11 cellular contexts compared by ENCODE assay signal in the genomic region with DNA sequence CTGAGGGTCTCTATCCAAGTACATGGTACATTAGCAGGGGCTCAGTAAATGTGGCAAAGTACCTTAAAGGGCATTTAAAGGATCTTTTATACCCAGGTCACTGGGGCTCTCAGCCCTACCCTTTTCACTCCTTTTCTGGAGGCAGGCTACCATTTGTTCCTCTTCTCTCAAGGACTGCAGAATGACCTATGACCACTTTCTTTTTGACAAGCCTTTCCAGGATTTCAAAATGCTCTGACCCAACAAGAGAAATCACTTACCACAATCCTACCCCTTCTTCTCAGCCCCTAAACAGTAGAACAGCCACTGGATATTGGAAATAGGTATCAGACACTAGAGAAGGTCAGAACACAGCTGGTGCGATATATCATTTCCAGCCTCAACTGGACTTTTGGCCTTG.
DNase-seq lines count a peak whose midpoint lies in the region; TF ChIP-seq lines count a peak whose summit lies in the region.
"Had no signal": no experiment of that assay in that cellular context is flagged by ENCODE, and none has a peak within 500 bp of the region (broad histone marks: within the 10 kb centered on the region; RNA-seq: fewer than 3 reads in every experiment).

No MANE protein-coding gene starts in this region.

- 0 out of 2 replicates have a peak overlapping the region, but pooled peaks have one; percentile 40 for H3K27ac ChIP-seq in SJSA1
- H3K27ac ChIP-seq in hepatocyte, result peak overlapping the region; percentile 61
- H3K27ac ChIP-seq in stomach, result peak overlapping the region in 4 of 5 donors; percentile 86 to 98 (median 96)

- no peaks in the 10 kb centered on the region for H4K20me1 ChIP-seq in hepatocyte (ENCODE audit: insufficient read depth, poor library complexity, severe bottlenecking)

- H3K27me3 ChIP-seq in SJSA1 (replicated peaks) (no peaks in the 10 kb centered on the region), hepatocyte (no peaks in the 10 kb centered on the region), stomach (no peaks in the 10 kb centered on the region)

- TF ChIP-seq CTCF in GM13976 (IDR thresholded peaks at IDR 0.05; ENCODE audit: borderline replicate concordance, control extremely low read depth, extremely low read depth, insufficient read depth, missing control alignments) (no peak), hepatocyte (IDR thresholded peaks at IDR 0.05; ENCODE audit: poor library complexity) (no peak), stomach (IDR thresholded peaks at IDR 0.05) (no peak)

- H3K4me3 ChIP-seq in SJSA1 (no peak overlapping the region), hepatocyte (no peak overlapping the region), stomach (no peak overlapping the region)

- TF ChIP-seq EP300 in stomach (IDR thresholded peaks at IDR 0.05), result no peak

- no peak overlapping the region for H3K4me3 Mint-ChIP-seq in activated T-helper 2 cell treated with anti-CD3 and anti-CD28 coated beads, Interferon-gamma antibody, Interleukin-2, Interleukin-4, amounts not matched to agents 10 μg/mL and 5 μg/mL and 100 μg/mL, durations not matched to agents 14 hours and 24 hours and 36 hours (ENCODE audit: low read depth)
- H3K4me3 Mint-ChIP-seq: activated CD8-positive, alpha-beta T cell treated with anti-CD3 and anti-CD28 coated beads for 36 hours had no signal

- H3K9me2 ChIP-seq in hepatocyte (replicated peaks; ENCODE audit: insufficient read depth), result no peaks in the 10 kb centered on the region

- H3K36me3 ChIP-seq in SJSA1 (no peaks in the 10 kb centered on the region), hepatocyte (replicated peaks; ENCODE audit: insufficient read depth, low read depth) (no peaks in the 10 kb centered on the region), stomach (no peaks in the 10 kb centered on the region)

- H3K27me3 Mint-ChIP-seq in activated T-helper 2 cell treated with anti-CD3 and anti-CD28 coated beads, Interferon-gamma antibody, Interleukin-2, Interleukin-4, amounts not matched to agents 10 μg/mL and 5 μg/mL and 100 μg/mL, durations not matched to agents 14 hours and 24 hours and 36 hours (ENCODE audit: low read depth), result peaks cover 10% of the 10 kb centered on the region

- TF ChIP-seq POLR2A in stomach (IDR thresholded peaks at IDR 0.05), result no peak

- H3K27ac Mint-ChIP-seq in activated T-helper 2 cell treated with anti-CD3 and anti-CD28 coated beads, Interferon-gamma antibody, Interleukin-2, Interleukin-4, amounts not matched to agents 10 μg/mL and 5 μg/mL and 100 μg/mL, durations not matched to agents 14 hours and 24 hours and 36 hours, result no peak overlapping the region

- intact Hi-C loops in stomach (cut with DNase I; ENCODE audit: low total_unique reads), result no loop called here
- intact Hi-C loops in activated T-helper 2 cell treated with anti-CD3 and anti-CD28 coated beads, Interferon-gamma antibody, Interleukin-2, Interleukin-4, amounts not matched to agents 10 μg/mL and 5 μg/mL and 100 μg/mL, durations not matched to agents 14 hours and 24 hours and 36 hours (cut with micrococcal nuclease), result loop anchor here (1.0 to 10.0 kb wide), 11 partner anchors 35 to 1025 kb away; partner anchors contain the start of gene LPP

- WGBS in hepatocyte (ENCODE audit: low lambda C conversion rate, missing lambda C conversion rate), result 100% methylated on average over 1 of the region's 1 CpG
- WGBS in stomach, 5 donors, result 98 to 100% (median 100%) methylated on average over 1 of the region's 1 CpG

- H3K36me3 Mint-ChIP-seq in activated T-helper 2 cell treated with anti-CD3 and anti-CD28 coated beads, Interferon-gamma antibody, Interleukin-2, Interleukin-4, amounts not matched to agents 10 μg/mL and 5 μg/mL and 100 μg/mL, durations not matched to agents 14 hours and 24 hours and 36 hours (ENCODE audit: low read depth), result no peaks in the 10 kb centered on the region

- H3K4me2 ChIP-seq in hepatocyte, result no peak overlapping the region

- peak; percentile 1 for DNase-seq in GM13976 (ENCODE audit: low spot score)
- no peak for DNase-seq in SJSA1 (ENCODE audit: low read depth in 1 of 2, low spot score in 2 of 2)
- DNase-seq in hepatocyte (ENCODE audit: low spot score), result no peak
- no peak for DNase-seq in stomach
- DNase-seq in globus pallidus (ENCODE audit: low spot score), result no peak
- no peak for DNase-seq in activated T-helper 2 cell treated with anti-CD3 and anti-CD28 coated beads, Interferon-gamma antibody, Interleukin-2, Interleukin-4, amounts not matched to agents 10 μg/mL and 5 μg/mL and 100 μg/mL, durations not matched to agents 14 hours and 24 hours and 36 hours (ENCODE audit: low spot score)
- DNase-seq in middle frontal gyrus (ENCODE audit: extremely low spot score, low spot score), result no peak
- DNase-seq: activated CD8-positive, alpha-beta T cell treated with anti-CD3 and anti-CD28 coated beads for 36 hours; COR-L47; midbrain; NCI-H2171 had no signal

- H3K4me1 Mint-ChIP-seq in activated T-helper 2 cell treated with anti-CD3 and anti-CD28 coated beads, Interferon-gamma antibody, Interleukin-2, Interleukin-4, amounts not matched to agents 10 μg/mL and 5 μg/mL and 100 μg/mL, durations not matched to agents 14 hours and 24 hours and 36 hours (ENCODE audit: low read depth), result peaks cover 33% of the 10 kb centered on the region

- no peaks in the 10 kb centered on the region for H3K9me3 ChIP-seq in SJSA1 (replicated peaks)
- no peaks in the 10 kb centered on the region for H3K9me3 ChIP-seq in hepatocyte (ENCODE audit: low read depth)
- H3K9me3 ChIP-seq in stomach, result no peaks in the 10 kb centered on the region

- in situ Hi-C loops in GM13976 (cut with MboI; ENCODE audit: low sequenced_read_pairs, unreplicated experiment), result loop anchor here (5.0 kb wide), 1 partner anchor 1208 kb away; no protein-coding TSS in a partner anchor

- no peak overlapping the region for H2AFZ ChIP-seq in hepatocyte

- H3K79me2 ChIP-seq in hepatocyte, result no peaks in the 10 kb centered on the region

- peaks cover 40% of the 10 kb centered on the region for H3K4me1 ChIP-seq in SJSA1 (replicated peaks)
- H3K4me1 ChIP-seq in hepatocyte (ENCODE audit: insufficient read depth), result peaks cover 22% of the 10 kb centered on the region
- H3K4me1 ChIP-seq in stomach, result peaks cover 47 to 66% (median 58%) of the 10 kb centered on the region in 4 donors

- H3K9me3 Mint-ChIP-seq in activated T-helper 2 cell treated with anti-CD3 and anti-CD28 coated beads, Interferon-gamma antibody, Interleukin-2, Interleukin-4, amounts not matched to agents 10 μg/mL and 5 μg/mL and 100 μg/mL, durations not matched to agents 14 hours and 24 hours and 36 hours, result no peaks in the 10 kb centered on the region
- H3K9me3 Mint-ChIP-seq: activated CD8-positive, alpha-beta T cell treated with anti-CD3 and anti-CD28 coated beads for 36 hours had no signal

Comparison
In these comparisons a context has a peak if more than half of its experiments do, and no peak if none do; other contexts are left out.
1. H3K27ac ChIP-seq: peak in every context shown above with its lines; median percentile 96 in stomach; 61 in hepatocyte; 40 in SJSA1.